Comparison of ENCODE assay signal across 1 cellular context in genomic region chr4:109879636-109880314, GRCh38.
TF ChIP-seq lines count a peak whose summit lies in the region.

No MANE protein-coding gene starts in this region.

TF ChIP-seq in IMR-90, 13 proteins besides CTCF, POLR2A, EP300 and RAD21:
- TF ChIP-seq, protein P1, sequence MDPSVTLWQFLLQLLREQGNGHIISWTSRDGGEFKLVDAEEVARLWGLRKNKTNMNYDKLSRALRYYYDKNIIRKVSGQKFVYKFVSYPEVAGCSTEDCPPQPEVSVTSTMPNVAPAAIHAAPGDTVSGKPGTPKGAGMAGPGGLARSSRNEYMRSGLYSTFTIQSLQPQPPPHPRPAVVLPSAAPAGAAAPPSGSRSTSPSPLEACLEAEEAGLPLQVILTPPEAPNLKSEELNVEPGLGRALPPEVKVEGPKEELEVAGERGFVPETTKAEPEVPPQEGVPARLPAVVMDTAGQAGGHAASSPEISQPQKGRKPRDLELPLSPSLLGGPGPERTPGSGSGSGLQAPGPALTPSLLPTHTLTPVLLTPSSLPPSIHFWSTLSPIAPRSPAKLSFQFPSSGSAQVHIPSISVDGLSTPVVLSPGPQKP (IDR thresholded peaks at IDR 0.05; ENCODE audit: borderline replicate concordance, low read depth, low read length) = no peak
- no peak for TF ChIP-seq MXI1 (IDR thresholded peaks at IDR 0.05; ENCODE audit: borderline replicate concordance, low read depth, low read length)
- no peak for TF ChIP-seq CEBPB (IDR thresholded peaks at IDR 0.05; ENCODE audit: low read depth, low read length)
- no peak for TF ChIP-seq FOS (IDR thresholded peaks at IDR 0.05; ENCODE audit: low read depth, low read length)
- TF ChIP-seq, protein P2, sequence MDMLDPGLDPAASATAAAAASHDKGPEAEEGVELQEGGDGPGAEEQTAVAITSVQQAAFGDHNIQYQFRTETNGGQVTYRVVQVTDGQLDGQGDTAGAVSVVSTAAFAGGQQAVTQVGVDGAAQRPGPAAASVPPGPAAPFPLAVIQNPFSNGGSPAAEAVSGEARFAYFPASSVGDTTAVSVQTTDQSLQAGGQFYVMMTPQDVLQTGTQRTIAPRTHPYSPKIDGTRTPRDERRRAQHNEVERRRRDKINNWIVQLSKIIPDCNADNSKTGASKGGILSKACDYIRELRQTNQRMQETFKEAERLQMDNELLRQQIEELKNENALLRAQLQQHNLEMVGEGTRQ (IDR thresholded peaks at IDR 0.05; ENCODE audit: low read depth, low read length) = no peak
- no peak for TF ChIP-seq RFX5 (IDR thresholded peaks at IDR 0.05; ENCODE audit: low read depth, low read length)
- no peak for TF ChIP-seq SMC3 (IDR thresholded peaks at IDR 0.05; ENCODE audit: low read depth, low read length)
- TF ChIP-seq CHD1 (IDR thresholded peaks at IDR 0.05; ENCODE audit: low read depth, low read length) = no peak
- TF ChIP-seq MAZ (IDR thresholded peaks at IDR 0.05; ENCODE audit: borderline replicate concordance, low read depth, low read length) = no peak
- TF ChIP-seq RCOR1 (IDR thresholded peaks at IDR 0.05; ENCODE audit: insufficient replicate concordance, low read length) = no peak
- TF ChIP-seq MAFK (IDR thresholded peaks at IDR 0.05; ENCODE audit: low read depth, low read length) = no peak
- TF ChIP-seq BHLHE40 (IDR thresholded peaks at IDR 0.05; ENCODE audit: low read depth, low read length) = no peak
- no peak for TF ChIP-seq NFE2L2 (IDR thresholded peaks at IDR 0.05; ENCODE audit: low read depth, low read length)
